Comparison of ENCODE assay signal across 4 cellular contexts in genomic region chr20:8166730-8167129, GRCh38.
"Had no signal": no experiment of that assay in that cellular context is flagged by ENCODE, and none has a peak within 500 bp of the region (broad histone marks: within the 10 kb centered on the region; RNA-seq: fewer than 3 reads in every experiment).

No MANE protein-coding gene starts in this region.

- H3K4me1 Mint-ChIP-seq: GM23338, H9 had no signal

- ATAC-seq: GM23338 had no signal

- H3K9me3 Mint-ChIP-seq: GM23338, H9 had no signal

- H3K27ac Mint-ChIP-seq: GM23338 had no signal

- DNase-seq: H9, HCEC 1CT, IMR-90 had no signal

- H3K4me3 Mint-ChIP-seq: GM23338, H9 had no signal

- H3K4me3 ChIP-seq: GM23338 had no signal
